21 cellular contexts compared by ENCODE assay signal in the genomic region with DNA sequence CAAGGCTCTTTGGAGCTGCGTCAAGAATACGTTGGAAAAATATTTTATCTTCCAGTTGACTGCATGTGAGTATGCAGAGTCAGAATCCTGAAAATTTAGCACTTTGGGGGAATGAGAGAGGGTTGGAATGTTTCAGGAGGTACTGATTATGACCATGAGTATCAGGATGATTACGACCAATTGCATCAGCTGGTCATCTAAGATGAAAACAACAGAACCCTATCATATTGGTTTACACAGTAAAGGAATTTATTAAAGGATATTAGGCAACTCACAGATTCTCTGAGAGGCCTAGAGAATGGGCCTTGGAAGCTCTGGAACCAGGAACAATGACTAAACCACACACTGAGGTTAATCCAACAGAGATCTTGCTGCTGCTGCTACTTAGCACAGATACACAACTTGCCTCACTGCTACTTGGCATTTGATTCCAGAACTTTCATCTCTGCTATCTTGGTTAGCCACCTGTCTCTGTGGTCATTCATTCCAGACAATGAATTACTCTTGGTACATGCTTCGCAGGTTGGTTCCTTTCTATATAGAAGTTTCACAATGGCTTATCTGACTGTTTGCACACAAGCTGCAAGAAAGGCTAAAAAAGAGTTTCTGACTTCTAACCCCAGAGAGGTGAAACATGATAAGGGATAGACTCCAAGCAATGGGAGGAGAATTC.
DNase-seq lines count a peak whose midpoint lies in the region; ATAC-seq and TF ChIP-seq lines count a peak whose summit lies in the region.
"Had no signal": no experiment of that assay in that cellular context is flagged by ENCODE, and none has a peak within 500 bp of the region (broad histone marks: within the 10 kb centered on the region; RNA-seq: fewer than 3 reads in every experiment).

No MANE protein-coding gene starts in this region.

- H3K9ac ChIP-seq in KMS-11 = no peak overlapping the region

- DNase-seq in amniotic epithelial cell (ENCODE audit: low read depth) = peak; percentile 19
- DNase-seq in iris pigment epithelial cell (ENCODE audit: low read depth) = peak; percentile 1
- no peak for DNase-seq in body of pancreas
- DNase-seq in left cardiac atrium = no peak
- no peak for DNase-seq in SW 1271 (lab: John Stamatoyannopoulos, UW)
- DNase-seq: activated T-cell treated with anti-CD3 and anti-CD28 coated beads, Interleukin-2, amount 50 U/mL, for 1 hour; CD4-positive, alpha-beta T cell; colonic mucosa; DMS153; glutamatergic neuron; left colon; naive thymus-derived CD4-positive, alpha-beta T cell; NCI-H1436 treated with DMSO at 0.1 percent for 48 hours; NCI-H2107; NCI-H510A treated with DMSO at 0.1 percent for 48 hours; NK-92 treated with Interleukin-12 subunit alpha and Interleukin-12 subunit beta, amount 100 ng/mL, for 24 hours; stimulated activated CD4-positive, alpha-beta T cell treated with anti-CD3 and anti-CD28 coated beads, Interleukin-4, amount 100 ng/mL, for 1 hour; stimulated activated naive CD4-positive, alpha-beta T cell; testis had no signal

- no peak overlapping the region for H3K4me3 ChIP-seq in KMS-11 (IDR thresholded peaks at IDR 0.05; ENCODE audit: insufficient read depth, low read depth, low read length)
- H3K4me3 ChIP-seq in body of pancreas = no peak overlapping the region
- H3K4me3 ChIP-seq: colonic mucosa, testis had no signal

- peak overlapping the region; percentile 5; the same call in 1 of the 2 replicates for H3K4me2 ChIP-seq in KMS-11

- H3K36me3 ChIP-seq in KMS-11 (ENCODE audit: insufficient read depth) (no peaks in the 10 kb centered on the region), body of pancreas (replicated peaks in 1 of 2; ENCODE audit: insufficient read depth in 1 of 2, low read depth in 2 of 2) (no peaks in the 10 kb centered on the region)
- H3K36me3 ChIP-seq: colonic mucosa had no signal

- H3K27ac ChIP-seq in KMS-11 (peak overlapping the region; percentile 3; the same call in 1 of the 2 replicates), body of pancreas (no peak overlapping the region)
- H3K27ac ChIP-seq: colonic mucosa, testis had no signal

- TF ChIP-seq POLR2A in body of pancreas (IDR thresholded peaks at IDR 0.05) = no peak

- no peaks in the 10 kb centered on the region for H3K27me3 ChIP-seq in KMS-11 (ENCODE audit: insufficient read depth, low read depth)
- H3K27me3 ChIP-seq in body of pancreas = no peaks in the 10 kb centered on the region
- H3K27me3 ChIP-seq: colonic mucosa, testis had no signal

- H2AFZ ChIP-seq in KMS-11 (ENCODE audit: low read depth) = no peak overlapping the region

- no peak for TF ChIP-seq CTCF in KMS-11 (conservative IDR thresholded peaks at IDR 0.05; ENCODE audit: low read depth, low read length)
- no peak for TF ChIP-seq CTCF in body of pancreas (IDR thresholded peaks at IDR 0.05)

- no peaks in the 10 kb centered on the region for H4K20me1 ChIP-seq in KMS-11 (ENCODE audit: insufficient read depth)

- no peak for ATAC-seq in body of pancreas
- no peak for ATAC-seq in left cardiac atrium
- no peak for ATAC-seq in GM21737 (IDR thresholded peaks at IDR 0.05; ENCODE audit: unreplicated experiment)
- ATAC-seq: left colon; naive thymus-derived CD4-positive, alpha-beta T cell had no signal

- WGBS in body of pancreas, 2 donors = 78 to 89% methylated on average over 4 of the region's 4 CpGs

- intact Hi-C loops in body of pancreas (cut with DNase I) (no loop called here), left cardiac atrium (cut with DNase I) (no loop called here)

- H3K4me1 ChIP-seq in KMS-11 (ENCODE audit: low read depth, poor library complexity, severe bottlenecking) = peaks cover 17% of the 10 kb centered on the region
- H3K4me1 ChIP-seq in body of pancreas = peaks cover 11% of the 10 kb centered on the region
- H3K4me1 ChIP-seq: colonic mucosa, testis had no signal

- no peaks in the 10 kb centered on the region for H3K9me3 ChIP-seq in body of pancreas
- H3K9me3 ChIP-seq: colonic mucosa, testis had no signal

- H3K79me2 ChIP-seq in KMS-11 (ENCODE audit: insufficient read depth, low read depth) = no peaks in the 10 kb centered on the region

Comparison
In these comparisons a context has a peak if more than half of its experiments do, and no peak if none do; other contexts are left out.
1. DNase-seq: peak in amniotic epithelial cell (single experiment) and iris pigment epithelial cell (single experiment); none in body of pancreas (0 of 4), left cardiac atrium (single experiment) and SW 1271 (0 of 2).